In genomic region chr3:13427662-13428603, GRCh38 we compare ENCODE assay signal across 14 cellular contexts. TPM values are rescaled to one million over a fixed set of nuclear protein-coding genes. Genes with fewer than 3 reads are reported as not detected.
A peak's percentile ranks its signal among the peaks of the same experiment; 100 is the strongest.
DNase-seq lines count a peak whose midpoint lies in the region; ATAC-seq and TF ChIP-seq lines count a peak whose summit lies in the region.
"Had no signal": no experiment of that assay in that cellular context is flagged by ENCODE, and none has a peak within 500 bp of the region (broad histone marks: within the 10 kb centered on the region; RNA-seq: fewer than 3 reads in every experiment).

No MANE protein-coding gene starts in this region.

- ATAC-seq in activated naive CD8-positive, alpha-beta T cell treated with anti-CD3 and anti-CD28 coated beads, Interleukin-2, amount 10 ng/mL, durations not matched to agents 7 days and 5 days (ENCODE audit: low read depth) = peak; percentile 97
- ATAC-seq: left lung had no signal

- no peaks in the 10 kb centered on the region for H3K27me3 Mint-ChIP-seq in activated naive CD8-positive, alpha-beta T cell treated with anti-CD3 and anti-CD28 coated beads, Interleukin-2, amount 10 ng/mL, durations not matched to agents 7 days and 5 days
- H3K27me3 Mint-ChIP-seq in progenitor cell of endocrine pancreas = no peaks in the 10 kb centered on the region

- no peaks in the 10 kb centered on the region for H3K27me3 ChIP-seq in thymus (ENCODE audit: control insufficient read depth, insufficient read depth)
- H3K27me3 ChIP-seq: BLaER1 treated with 17β-estradiol and CSF1 and Interleukin-3, amounts not matched to agents 10 nM and 100 nM; left lung had no signal

- no peaks in the 10 kb centered on the region for H3K36me3 Mint-ChIP-seq in activated naive CD8-positive, alpha-beta T cell treated with anti-CD3 and anti-CD28 coated beads, Interleukin-2, amount 10 ng/mL, durations not matched to agents 7 days and 5 days
- no peaks in the 10 kb centered on the region for H3K36me3 Mint-ChIP-seq in progenitor cell of endocrine pancreas (ENCODE audit: insufficient read depth)

- peak overlapping the region; percentile 25 for H3K27ac ChIP-seq in thymus (ENCODE audit: low read depth)
- H3K27ac ChIP-seq: BLaER1 treated with 17β-estradiol and CSF1 and Interleukin-3, amounts not matched to agents 10 nM and 100 nM; left lung had no signal

- no peaks in the 10 kb centered on the region for H3K4me1 ChIP-seq in thymus (ENCODE audit: control insufficient read depth, insufficient read depth, low read length)

- H3K27ac Mint-ChIP-seq in activated naive CD8-positive, alpha-beta T cell treated with anti-CD3 and anti-CD28 coated beads, Interleukin-2, amount 10 ng/mL, durations not matched to agents 7 days and 5 days = peak overlapping the region; percentile 73
- H3K27ac Mint-ChIP-seq in progenitor cell of endocrine pancreas = no peak overlapping the region
- H3K27ac Mint-ChIP-seq: endodermal cell had no signal

- no peaks in the 10 kb centered on the region for H3K9me3 ChIP-seq in thymus (ENCODE audit: control insufficient read depth)
- H3K9me3 ChIP-seq: left lung had no signal

- H3K4me3 ChIP-seq in thymus (ENCODE audit: low read length) = no peak overlapping the region
- H3K4me3 ChIP-seq: BLaER1 treated with 17β-estradiol and CSF1 and Interleukin-3, amounts not matched to agents 10 nM and 100 nM; left lung had no signal

- peak overlapping the region; percentile 58 for H3K4me3 Mint-ChIP-seq in activated naive CD8-positive, alpha-beta T cell treated with anti-CD3 and anti-CD28 coated beads, Interleukin-2, amount 10 ng/mL, durations not matched to agents 7 days and 5 days
- no peak overlapping the region for H3K4me3 Mint-ChIP-seq in progenitor cell of endocrine pancreas (ENCODE audit: low read depth)
- H3K4me3 Mint-ChIP-seq: endodermal cell had no signal

- DNase-seq in stimulated activated naive CD4-positive, alpha-beta T cell (lab: John Stamatoyannopoulos, UW) = peak in 5 of 6 experiments; percentile 17 to 61 (median 57)
- no peak for DNase-seq in stimulated activated naive CD4-positive, alpha-beta T cell treated with Interleukin-2 at 50 U/mL for 16 hours (lab: John Stamatoyannopoulos, UW)
- no peak for DNase-seq in activated naive CD8-positive, alpha-beta T cell treated with anti-CD3 and anti-CD28 coated beads, Interleukin-2, amount 10 ng/mL, durations not matched to agents 7 days and 5 days
- DNase-seq in progenitor cell of endocrine pancreas (ENCODE audit: low spot score, unreplicated experiment) (no peak), COLO668 (lab: John Stamatoyannopoulos, UW; ENCODE audit: unreplicated experiment) (no peak), SIG-M5 (lab: John Stamatoyannopoulos, UW) (no peak)
- DNase-seq: endodermal cell, left lung, NCI-H2107, nucleus accumbens had no signal

- 87% methylated on average over 12 of the region's 12 CpGs for WGBS in thymus

- H3K9me3 Mint-ChIP-seq in activated naive CD8-positive, alpha-beta T cell treated with anti-CD3 and anti-CD28 coated beads, Interleukin-2, amount 10 ng/mL, durations not matched to agents 7 days and 5 days = peaks cover 2% of the 10 kb centered on the region
- no peaks in the 10 kb centered on the region for H3K9me3 Mint-ChIP-seq in progenitor cell of endocrine pancreas (ENCODE audit: low read depth)

- TF ChIP-seq CTCF in progenitor cell of endocrine pancreas (IDR thresholded peaks at IDR 0.05; ENCODE audit: unreplicated experiment) = no peak

- H3K4me1 Mint-ChIP-seq in activated naive CD8-positive, alpha-beta T cell treated with anti-CD3 and anti-CD28 coated beads, Interleukin-2, amount 10 ng/mL, durations not matched to agents 7 days and 5 days = peaks cover 21% of the 10 kb centered on the region
- no peaks in the 10 kb centered on the region for H3K4me1 Mint-ChIP-seq in progenitor cell of endocrine pancreas (ENCODE audit: low read depth)

- TF ChIP-seq POLR2A in Raji (IDR thresholded peaks at IDR 0.05; ENCODE audit: insufficient read depth, low read depth, low read length) = peak; percentile 29; the same call in 1 of the 2 replicates

- no peaks in the 10 kb centered on the region for H3K36me3 ChIP-seq in thymus (ENCODE audit: control insufficient read depth, insufficient read depth)
- H3K36me3 ChIP-seq: BLaER1 treated with 17β-estradiol and CSF1 and Interleukin-3, amounts not matched to agents 10 nM and 100 nM; left lung had no signal

- POLR2A ChIA-PET in activated naive CD8-positive, alpha-beta T cell treated with anti-CD3 and anti-CD28 coated beads, Interleukin-2, amount 10 ng/mL, durations not matched to agents 7 days and 5 days (lab: Charles Lee) = interaction anchor here (1.3 to 2.2 kb wide), 4 partner anchors 7 to 24 kb away, joined by 9 to 18 read pairs (median 12); partner anchors contain the start of gene NUP210

RNA-seq across cellular contexts. Expression of gene NUP210, which starts 7.8 kb away (rescaled TPM):
- total RNA-seq in activated naive CD8-positive, alpha-beta T cell treated with anti-CD3 and anti-CD28 coated beads, Interleukin-2, amount 10 ng/mL, durations not matched to agents 7 days and 5 days = 100 to 1,000 TPM; 163 to 170 TPM
- polyA plus RNA-seq in thymus = 22.9 TPM
- total RNA-seq in progenitor cell of endocrine pancreas = 71.4 and 78.2 TPM in 2 replicates
- total RNA-seq: LHCN-M2 had no signal

RNA-seq across cellular contexts. Expression of gene HDAC11, which starts 52.2 kb away (rescaled TPM):
- 1 to 10 TPM; 4.1 to 4.9 TPM for total RNA-seq in activated naive CD8-positive, alpha-beta T cell treated with anti-CD3 and anti-CD28 coated beads, Interleukin-2, amount 10 ng/mL, durations not matched to agents 7 days and 5 days
- polyA plus RNA-seq in thymus = 10.7 TPM
- total RNA-seq in progenitor cell of endocrine pancreas = 14.4 and 14.5 TPM in 2 replicates

Comparison
In these comparisons a context has a peak if more than half of its experiments do, and no peak if none do; other contexts are left out.
1. DNase-seq: peak in stimulated activated naive CD4-positive, alpha-beta T cell (5 of 6); none in stimulated activated naive CD4-positive, alpha-beta T cell treated with Interleukin-2 at 50 U/mL for 16 hours (single experiment), activated naive CD8-positive, alpha-beta T cell treated with anti-CD3 and anti-CD28 coated beads, Interleukin-2, amount 10 ng/mL, durations not matched to agents 7 days and 5 days (single experiment), progenitor cell of endocrine pancreas (single experiment), COLO668 (single experiment) and SIG-M5 (single experiment).